In the genomic region with DNA sequence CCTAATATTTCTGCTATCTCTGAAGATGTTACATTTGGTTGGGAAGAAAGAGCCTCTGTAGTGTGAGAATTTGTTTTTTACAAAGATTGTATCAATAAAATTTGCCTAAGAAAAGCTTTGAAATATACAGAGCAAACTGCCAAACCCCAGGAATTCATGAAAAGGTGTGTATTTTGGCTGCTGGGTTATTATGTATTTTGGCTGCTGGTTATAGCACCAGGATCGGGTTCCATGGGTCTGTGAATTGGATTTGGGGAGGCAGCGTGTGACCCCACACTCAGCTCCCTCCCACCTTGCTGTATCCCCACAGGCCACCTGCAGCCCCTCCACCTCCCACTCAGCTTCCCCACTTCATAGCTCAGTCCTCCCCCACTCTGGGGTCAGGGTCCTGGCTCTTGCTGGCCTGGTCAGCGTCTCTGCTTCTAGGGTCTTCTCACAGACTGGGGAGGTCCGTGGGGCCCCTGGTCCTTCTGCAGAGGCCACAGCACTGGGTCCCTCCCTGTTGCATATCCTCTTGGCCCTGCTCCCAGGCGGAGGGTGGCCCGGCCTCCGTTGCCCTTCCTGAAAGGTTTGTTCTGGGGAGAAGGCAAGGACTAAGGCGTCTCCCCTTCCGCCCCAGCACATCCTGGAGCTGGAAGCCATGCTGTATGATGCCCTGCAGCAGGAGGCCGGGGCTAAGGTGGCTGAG, we compare ENCODE assay signal across 14 cellular contexts. TPM values are rescaled to one million over a fixed set of nuclear protein-coding genes. Genes with fewer than 3 reads are reported as not detected.
DNase-seq lines count a peak whose midpoint lies in the region; ATAC-seq and TF ChIP-seq lines count a peak whose summit lies in the region.
"Had no signal": no experiment of that assay in that cellular context is flagged by ENCODE, and none has a peak within 500 bp of the region (broad histone marks: within the 10 kb centered on the region; RNA-seq: fewer than 3 reads in every experiment).

No MANE protein-coding gene starts in this region.

- H2AK5ac ChIP-seq in trophoblast cell (ENCODE audit: low read length), result no peak overlapping the region

- POLR2A ChIA-PET in WTC11 (lab: Charles Lee), result no interaction called here

- H3K27me3 ChIP-seq in right cardiac atrium (ENCODE audit: control insufficient read depth, insufficient read depth) (no peaks in the 10 kb centered on the region), trophoblast cell (ENCODE audit: insufficient read depth, low read length) (no peaks in the 10 kb centered on the region)
- H3K27me3 ChIP-seq: uterus had no signal

- intact Hi-C loops in activated naive CD4-positive, alpha-beta T cell treated with anti-CD3 and anti-CD28 coated beads for 36 hours (cut with micrococcal nuclease), result loop anchor here (1.0 to 10.0 kb wide), 6 partner anchors 13 to 284 kb away; a partner anchor contains a TSS
- intact Hi-C loops in right cardiac atrium (cut with DNase I), result no loop called here

- TF ChIP-seq CTCF in WTC11 (IDR thresholded peaks at IDR 0.05) (no peak), omental fat pad (IDR thresholded peaks at IDR 0.05) (no peak)

- no peak overlapping the region for H3K9ac ChIP-seq in trophoblast cell (ENCODE audit: low read length)
- H3K9ac ChIP-seq: SK-N-SH had no signal

- no peaks in the 10 kb centered on the region for H3K9me3 ChIP-seq in right cardiac atrium (ENCODE audit: control insufficient read depth, low read length)
- peaks cover 6% of the 10 kb centered on the region for H3K9me3 ChIP-seq in trophoblast cell (ENCODE audit: insufficient read depth, low read depth, low read length)
- H3K9me3 ChIP-seq: SK-N-SH, uterus had no signal

- no peak overlapping the region for H3K23ac ChIP-seq in trophoblast cell (ENCODE audit: low read length)

- DNase-seq in activated naive CD4-positive, alpha-beta T cell treated with anti-CD3 and anti-CD28 coated beads for 36 hours, result no peak
- DNase-seq in activated naive CD4-positive, alpha-beta T cell treated with anti-CD3 and anti-CD28 coated beads, Interleukin-2, amount 50 U/mL, for 72 hours (ENCODE audit: low spot score in 2 of 2), result no peak
- no peak for DNase-seq in WTC11 (ENCODE audit: low spot score)
- DNase-seq in right cardiac atrium, result peak; percentile 60 to 77 (median 73)
- no peak for DNase-seq in stimulated activated effector memory CD8-positive, alpha-beta T cell treated with anti-CD3 and anti-CD28 coated beads, Interleukin-12 subunit alpha, Interleukin-12 subunit beta, amount 100 ng/mL, for 72 hours (ENCODE audit: low spot score in 2 of 2)
- DNase-seq in trophoblast cell, result no peak
- no peak for DNase-seq in NCI-H1048 (lab: John Stamatoyannopoulos, UW)
- no peak for DNase-seq in omental fat pad (ENCODE audit: low spot score)
- DNase-seq: NCI-H1417 treated with DMSO at 0.1 percent for 48 hours; NK-92 treated with Interleukin-12 subunit alpha and Interleukin-12 subunit beta, amount 100 ng/mL, for 24 hours; uterus had no signal

- H2AFZ ChIP-seq in trophoblast cell (ENCODE audit: insufficient read depth, low read length, poor library complexity), result no peak overlapping the region

- no peak overlapping the region for H2BK12ac ChIP-seq in trophoblast cell (ENCODE audit: low read length)

- H3K4ac ChIP-seq in trophoblast cell (ENCODE audit: low read depth, low read length), result no peak overlapping the region

- H4K8ac ChIP-seq in trophoblast cell (ENCODE audit: low read depth, low read length), result no peak overlapping the region

- H3K14ac ChIP-seq in trophoblast cell (ENCODE audit: low read length), result no peak overlapping the region

- no peak overlapping the region for H4K91ac ChIP-seq in trophoblast cell (ENCODE audit: low read depth, low read length)

- H3K27ac Mint-ChIP-seq in activated naive CD4-positive, alpha-beta T cell treated with anti-CD3 and anti-CD28 coated beads for 36 hours, result peak overlapping the region; percentile 97
- peak overlapping the region in 1 of 2 donors; percentile 93 for H3K27ac Mint-ChIP-seq in activated naive CD4-positive, alpha-beta T cell treated with anti-CD3 and anti-CD28 coated beads, Interleukin-2, amount 50 U/mL, for 72 hours
- H3K27ac Mint-ChIP-seq in WTC11, result no peak overlapping the region; the same call in 1 of the 2 replicates
- peak overlapping the region; percentile 91 for H3K27ac Mint-ChIP-seq in stimulated activated effector memory CD8-positive, alpha-beta T cell treated with anti-CD3 and anti-CD28 coated beads, Interleukin-12 subunit alpha, Interleukin-12 subunit beta, amount 100 ng/mL, for 72 hours

- no peaks in the 10 kb centered on the region for H3K79me1 ChIP-seq in trophoblast cell (ENCODE audit: low read length)

- H3K4me3 ChIP-seq in right cardiac atrium (ENCODE audit: low read length) (no peak overlapping the region), trophoblast cell (ENCODE audit: low read depth, low read length) (no peak overlapping the region)
- H3K4me3 ChIP-seq: smooth muscle cell, uterus had no signal

- no peaks in the 10 kb centered on the region for H3K79me2 ChIP-seq in trophoblast cell (ENCODE audit: control insufficient read depth, insufficient read depth, low read length, poor library complexity)

- no peak overlapping the region for H2BK5ac ChIP-seq in trophoblast cell (ENCODE audit: low read depth, low read length, poor library complexity)

- WGBS in right cardiac atrium, result 50% methylated on average over 10 of the region's 10 CpGs
- WGBS in trophoblast cell (ENCODE audit: extremely low coverage, insufficient coverage, insufficient read length), result no CpG with 5 or more reads among the region's 10 CpGs

- peaks cover 10% of the 10 kb centered on the region for H3K4me1 ChIP-seq in right cardiac atrium (ENCODE audit: control insufficient read depth, insufficient read depth, low read length)
- H3K4me1 ChIP-seq in trophoblast cell (ENCODE audit: control insufficient read depth in 1 of 2, insufficient read depth in 2 of 2, low read length in 2 of 2), result no peaks in the 10 kb centered on the region
- H3K4me1 ChIP-seq: uterus had no signal

- H3K27ac ChIP-seq in right cardiac atrium (ENCODE audit: low read length) (no peak overlapping the region), trophoblast cell (ENCODE audit: low read depth, low read length) (no peak overlapping the region)
- H3K27ac ChIP-seq: epithelial cell of prostate, uterus had no signal

- no peaks in the 10 kb centered on the region for H3K27me3 Mint-ChIP-seq in activated naive CD4-positive, alpha-beta T cell treated with anti-CD3 and anti-CD28 coated beads for 36 hours (ENCODE audit: low read depth)
- H3K27me3 Mint-ChIP-seq in WTC11 (ENCODE audit: low read depth), result no peaks in the 10 kb centered on the region

- H3K4me3 Mint-ChIP-seq in activated naive CD4-positive, alpha-beta T cell treated with anti-CD3 and anti-CD28 coated beads for 36 hours, result no peak overlapping the region
- peak overlapping the region; percentile 14; the same call in 1 of the 2 replicates for H3K4me3 Mint-ChIP-seq in WTC11
- H3K4me3 Mint-ChIP-seq in stimulated activated effector memory CD8-positive, alpha-beta T cell treated with anti-CD3 and anti-CD28 coated beads, Interleukin-12 subunit alpha, Interleukin-12 subunit beta, amount 100 ng/mL, for 72 hours, result no peak overlapping the region

- CTCF ChIA-PET in activated naive CD4-positive, alpha-beta T cell treated with anti-CD3 and anti-CD28 coated beads for 36 hours (lab: Charles Lee), result interaction anchor here (0.7 kb wide), 1 partner anchor 276 kb away, joined by 3 read pairs; no protein-coding TSS in a partner anchor
- CTCF ChIA-PET in WTC11 (lab: Charles Lee), result interaction anchor here (0.7 to 1.6 kb wide), 8 partner anchors 10 to 140 kb away, joined by 3 to 4 read pairs (median 4); no protein-coding TSS in a partner anchor

- no peak for ATAC-seq in activated naive CD4-positive, alpha-beta T cell treated with anti-CD3 and anti-CD28 coated beads, Interleukin-2, amount 50 U/mL, for 72 hours
- ATAC-seq in WTC11 (no peak), right cardiac atrium (peak; percentile 64 to 88), omental fat pad (ENCODE audit: low FRiP score) (no peak)
- no peak for ATAC-seq in stimulated activated effector memory CD8-positive, alpha-beta T cell treated with anti-CD3 and anti-CD28 coated beads, Interleukin-12 subunit alpha, Interleukin-12 subunit beta, amount 100 ng/mL, for 72 hours

- no peaks in the 10 kb centered on the region for H3K36me3 ChIP-seq in trophoblast cell (ENCODE audit: control insufficient read depth in 1 of 2, insufficient read depth in 2 of 2, low read length in 2 of 2)
- H3K36me3 ChIP-seq: uterus had no signal

- H2BK120ac ChIP-seq in trophoblast cell (ENCODE audit: insufficient read depth, low read length, poor library complexity), result no peak overlapping the region

- H3K4me2 ChIP-seq in trophoblast cell (ENCODE audit: low read length), result no peak overlapping the region
- H3K4me2 ChIP-seq: SK-N-SH, smooth muscle cell had no signal

- H3K4me1 Mint-ChIP-seq in activated naive CD4-positive, alpha-beta T cell treated with anti-CD3 and anti-CD28 coated beads for 36 hours (ENCODE audit: low read depth), result peaks cover 34% of the 10 kb centered on the region
- H3K4me1 Mint-ChIP-seq in WTC11, result peaks cover 22% of the 10 kb centered on the region
- H3K4me1 Mint-ChIP-seq in stimulated activated effector memory CD8-positive, alpha-beta T cell treated with anti-CD3 and anti-CD28 coated beads, Interleukin-12 subunit alpha, Interleukin-12 subunit beta, amount 100 ng/mL, for 72 hours, result peaks cover 35% of the 10 kb centered on the region

- no peaks in the 10 kb centered on the region for H3K36me3 Mint-ChIP-seq in activated naive CD4-positive, alpha-beta T cell treated with anti-CD3 and anti-CD28 coated beads for 36 hours (ENCODE audit: low read depth)
- peaks cover 5 to 7% of the 10 kb centered on the region in 2 donors for H3K36me3 Mint-ChIP-seq in activated naive CD4-positive, alpha-beta T cell treated with anti-CD3 and anti-CD28 coated beads, Interleukin-2, amount 50 U/mL, for 72 hours
- no peaks in the 10 kb centered on the region for H3K36me3 Mint-ChIP-seq in WTC11
- H3K36me3 Mint-ChIP-seq in stimulated activated effector memory CD8-positive, alpha-beta T cell treated with anti-CD3 and anti-CD28 coated beads, Interleukin-12 subunit alpha, Interleukin-12 subunit beta, amount 100 ng/mL, for 72 hours, result peaks cover 4% of the 10 kb centered on the region

- H3K9me3 Mint-ChIP-seq in activated naive CD4-positive, alpha-beta T cell treated with anti-CD3 and anti-CD28 coated beads for 36 hours, result no peaks in the 10 kb centered on the region
- H3K9me3 Mint-ChIP-seq in activated naive CD4-positive, alpha-beta T cell treated with anti-CD3 and anti-CD28 coated beads, Interleukin-2, amount 50 U/mL, for 72 hours, result peaks cover 0 to 4% of the 10 kb centered on the region in 2 donors
- no peaks in the 10 kb centered on the region for H3K9me3 Mint-ChIP-seq in WTC11
- H3K9me3 Mint-ChIP-seq in stimulated activated effector memory CD8-positive, alpha-beta T cell treated with anti-CD3 and anti-CD28 coated beads, Interleukin-12 subunit alpha, Interleukin-12 subunit beta, amount 100 ng/mL, for 72 hours, result no peaks in the 10 kb centered on the region

- no peak overlapping the region for H3K18ac ChIP-seq in trophoblast cell (ENCODE audit: low read length)

- no peak overlapping the region for H4K12ac ChIP-seq in trophoblast cell (ENCODE audit: low read depth, low read length)

RNA-seq across cellular contexts. Expression of a gene that starts 24.0 kb away (rescaled TPM):
- 10 to 100 TPM; 10.8 to 14.1 TPM for total RNA-seq in activated naive CD4-positive, alpha-beta T cell treated with anti-CD3 and anti-CD28 coated beads for 36 hours
- 10 to 100 TPM in 1 of 2 donors, 1 to 10 TPM in 1; 2.8 to 65.2 TPM for total RNA-seq in activated naive CD4-positive, alpha-beta T cell treated with anti-CD3 and anti-CD28 coated beads, Interleukin-2, amount 50 U/mL, for 72 hours
- total RNA-seq in WTC11 (2021) (16.8 to 18.1 TPM (median 17.0 TPM) in 3 replicates), right cardiac atrium (10 to 100 TPM in 1 of 4 donors, 1 to 10 TPM in 3; 1.9 to 13.8 (median 5.6) TPM), omental fat pad (1 to 10 TPM in 1 of 4 donors, under 1 TPM in 3; 0.69 to 3.0 (median 0.81) TPM)
- 11.0 TPM for polyA plus RNA-seq in right cardiac atrium
- 2.4 and 2.8 TPM in 2 replicates for polyA plus RNA-seq in trophoblast cell (2013)

Comparison
In these comparisons a context has a peak if more than half of its experiments do, and no peak if none do; other contexts are left out.
1. DNase-seq: peak in right cardiac atrium (3 of 3); none in activated naive CD4-positive, alpha-beta T cell treated with anti-CD3 and anti-CD28 coated beads for 36 hours (single experiment), activated naive CD4-positive, alpha-beta T cell treated with anti-CD3 and anti-CD28 coated beads, Interleukin-2, amount 50 U/mL, for 72 hours (0 of 2), WTC11 (single experiment), stimulated activated effector memory CD8-positive, alpha-beta T cell treated with anti-CD3 and anti-CD28 coated beads, Interleukin-12 subunit alpha, Interleukin-12 subunit beta, amount 100 ng/mL, for 72 hours (0 of 2), trophoblast cell (0 of 2), NCI-H1048 (single experiment) and omental fat pad (single experiment).
2. ATAC-seq: peak in right cardiac atrium (2 of 2); none in activated naive CD4-positive, alpha-beta T cell treated with anti-CD3 and anti-CD28 coated beads, Interleukin-2, amount 50 U/mL, for 72 hours (0 of 2), WTC11 (single experiment), stimulated activated effector memory CD8-positive, alpha-beta T cell treated with anti-CD3 and anti-CD28 coated beads, Interleukin-12 subunit alpha, Interleukin-12 subunit beta, amount 100 ng/mL, for 72 hours (single experiment) and omental fat pad (single experiment).